In genomic region chr11:94574193-94574961, GRCh38 we compare ENCODE assay signal across 13 cellular contexts. TPM values are rescaled to one million over a fixed set of nuclear protein-coding genes. Genes with fewer than 3 reads are reported as not detected.
DNase-seq lines count a peak whose midpoint lies in the region; ATAC-seq and TF ChIP-seq lines count a peak whose summit lies in the region.
"Had no signal": no experiment of that assay in that cellular context is flagged by ENCODE, and none has a peak within 500 bp of the region (broad histone marks: within the 10 kb centered on the region; RNA-seq: fewer than 3 reads in every experiment).

No MANE protein-coding gene starts in this region.

- no peak overlapping the region for H3K27ac Mint-ChIP-seq in immature natural killer cell
- H3K27ac Mint-ChIP-seq: activated T-helper 17 cell treated with anti-CD3 and anti-CD28 coated beads, Interleukin-2, amount 50 U/mL, for 72 hours had no signal

- H3K4me3 ChIP-seq in fibroblast of mammary gland (ENCODE audit: control insufficient read depth, low read depth, low read length), result peak overlapping the region; percentile 13
- H3K4me3 ChIP-seq in sigmoid colon, result no peak overlapping the region

- TF ChIP-seq CTCF in fibroblast of mammary gland (conservative IDR thresholded peaks at IDR 0.05; ENCODE audit: control insufficient read depth, insufficient read depth, low read depth, low read length) (no peak), sigmoid colon (IDR thresholded peaks at IDR 0.05) (no peak)

- no peaks in the 10 kb centered on the region for H3K27me3 ChIP-seq in sigmoid colon

- intact Hi-C loops in sigmoid colon (cut with DNase I), result no loop called here
- intact Hi-C loops in Right ventricle myocardium superior (cut with DNase I), result no loop called here

- TF ChIP-seq EP300 in sigmoid colon (IDR thresholded peaks at IDR 0.05), result no peak

- no peaks in the 10 kb centered on the region for H3K36me3 Mint-ChIP-seq in immature natural killer cell

- H3K9me3 ChIP-seq in sigmoid colon, result no peaks in the 10 kb centered on the region

- DNase-seq in GM03348 (ENCODE audit: low spot score) (peak; percentile 55), NOMO-1 treated with DMSO at 0.1 percent for 48 hours (lab: John Stamatoyannopoulos, UW; ENCODE audit: unreplicated experiment) (peak; percentile 98), fibroblast of mammary gland (ENCODE audit: low read depth) (peak; percentile 73), sigmoid colon (no peak), immature natural killer cell (no peak), Right ventricle myocardium superior (no peak), NCI-H1694 (lab: John Stamatoyannopoulos, UW) (no peak)
- DNase-seq: DMS 273 treated with DMSO at 0.1 percent for 48 hours, hypothalamus, NCI-H1105 had no signal

- ATAC-seq in HG02981 (IDR thresholded peaks at IDR 0.05; ENCODE audit: unreplicated experiment) (no peak), Right ventricle myocardium superior (ENCODE audit: poor library complexity) (no peak)
- ATAC-seq: activated T-helper 17 cell treated with anti-CD3 and anti-CD28 coated beads, Interleukin-2, amount 50 U/mL, for 72 hours had no signal

- no peaks in the 10 kb centered on the region for H3K9me3 Mint-ChIP-seq in immature natural killer cell
- H3K9me3 Mint-ChIP-seq: activated T-helper 17 cell treated with anti-CD3 and anti-CD28 coated beads, Interleukin-2, amount 50 U/mL, for 72 hours had no signal

- no peak overlapping the region for H3K4me3 Mint-ChIP-seq in immature natural killer cell
- H3K4me3 Mint-ChIP-seq: activated T-helper 17 cell treated with anti-CD3 and anti-CD28 coated beads, Interleukin-2, amount 50 U/mL, for 72 hours had no signal

- H3K4me1 ChIP-seq in sigmoid colon, result no peaks in the 10 kb centered on the region

- 86% methylated on average over 13 of the region's 13 CpGs for WGBS in sigmoid colon, 2 donors

- no peak for TF ChIP-seq POLR2A in sigmoid colon (IDR thresholded peaks at IDR 0.05)

- peak overlapping the region in 3 of 4 donors; percentile 42 to 55 (median 47) for H3K27ac ChIP-seq in sigmoid colon
- H3K27ac ChIP-seq: VCaP had no signal

- peaks cover 1 to 3% (median 1%) of the 10 kb centered on the region in 3 donors for H3K27me3 Mint-ChIP-seq in immature natural killer cell (ENCODE audit: low read depth in 3 of 3)
- H3K27me3 Mint-ChIP-seq: activated T-helper 17 cell treated with anti-CD3 and anti-CD28 coated beads, Interleukin-2, amount 50 U/mL, for 72 hours had no signal

- no peaks in the 10 kb centered on the region for H3K4me1 Mint-ChIP-seq in immature natural killer cell
- H3K4me1 Mint-ChIP-seq: activated T-helper 17 cell treated with anti-CD3 and anti-CD28 coated beads, Interleukin-2, amount 50 U/mL, for 72 hours had no signal

- H3K36me3 ChIP-seq in sigmoid colon, result no peaks in the 10 kb centered on the region

RNA-seq across cellular contexts. Expression of gene PIWIL4, which starts 7.2 kb away (rescaled TPM):
- total RNA-seq in sigmoid colon (1 to 10 TPM; 3.5 to 8.1 (median 4.6) TPM), Right ventricle myocardium superior (0.78 TPM)
- polyA plus RNA-seq in sigmoid colon (1 to 10 TPM; 3.5 to 5.4 (median 3.9) TPM), immature natural killer cell (under 1 TPM in 1 of 3 donors, not detected in 2; 0.85 TPM)

RNA-seq across cellular contexts. Expression of gene FUT4, which starts 30.7 kb away (rescaled TPM):
- 1 to 10 TPM; 5.6 to 8.4 (median 7.4) TPM for total RNA-seq in sigmoid colon
- polyA plus RNA-seq in sigmoid colon, result 1 to 10 TPM; 3.5 to 9.1 (median 4.8) TPM
- polyA plus RNA-seq in immature natural killer cell, result 1 to 10 TPM; 1.3 to 2.4 (median 1.4) TPM
- total RNA-seq in Right ventricle myocardium superior, result 1.4 TPM

Comparison
In these comparisons a context has a peak if more than half of its experiments do, and no peak if none do; other contexts are left out.
1. DNase-seq: peak in GM03348 (single experiment), NOMO-1 treated with DMSO at 0.1 percent for 48 hours (single experiment) and fibroblast of mammary gland (single experiment); none in sigmoid colon (single experiment), immature natural killer cell (0 of 3), Right ventricle myocardium superior (single experiment) and NCI-H1694 (single experiment).